In the genomic region with DNA sequence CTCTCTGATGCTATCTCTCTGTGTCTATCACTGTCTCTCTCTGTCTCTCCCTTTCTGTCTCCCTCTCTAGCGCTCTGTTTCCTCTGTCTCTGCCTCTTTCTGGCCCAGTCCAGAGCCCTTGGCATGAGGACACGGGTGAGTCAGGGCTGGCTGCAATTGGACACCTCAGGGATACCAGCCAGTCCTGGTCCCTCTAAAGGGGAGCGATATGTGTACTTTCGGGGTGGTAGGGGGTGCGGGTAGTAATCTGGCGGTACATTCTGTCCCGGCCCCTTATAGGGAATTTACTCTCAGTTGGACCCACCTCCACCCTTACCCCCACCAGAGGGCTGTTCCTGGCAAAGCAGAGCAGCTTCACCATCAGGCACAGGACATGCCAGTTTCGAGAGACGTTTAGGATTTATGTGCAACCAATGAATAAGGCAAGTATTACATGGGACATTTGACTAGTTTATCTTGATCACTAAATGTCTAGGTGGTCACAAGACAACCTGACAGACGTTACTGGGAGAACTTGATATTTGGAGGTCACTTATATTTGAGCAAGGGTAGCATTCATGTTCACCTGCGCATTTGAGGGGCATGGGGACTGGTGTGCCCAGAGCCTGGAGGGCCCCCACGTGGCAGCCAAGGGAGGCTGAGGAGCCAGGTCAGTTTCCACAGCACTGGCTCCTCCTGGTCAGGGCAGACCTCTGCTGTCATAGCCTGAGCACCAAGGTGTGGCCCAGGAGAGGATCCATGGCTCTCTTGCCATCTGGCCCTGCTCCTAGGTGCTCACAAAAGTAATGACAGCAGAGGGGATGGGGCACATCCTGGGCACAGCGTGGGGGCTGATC, we compare ENCODE assay signal across 1 cellular context.
TF ChIP-seq lines count a peak whose summit lies in the region.

No MANE protein-coding gene starts in this region.

TF ChIP-seq in SK-N-SH, 30 proteins besides CTCF, POLR2A, EP300 and RAD21 (continued from another document):
- TF ChIP-seq REST (IDR thresholded peaks at IDR 0.05; ENCODE audit: low read depth, low read length): no peak
- TF ChIP-seq NRF1 (IDR thresholded peaks at IDR 0.05; ENCODE audit: low read depth, low read length): no peak
- no peak for TF ChIP-seq EZH2phosphoT487 (IDR thresholded peaks at IDR 0.05; ENCODE audit: borderline replicate concordance, low read depth)
- no peak for TF ChIP-seq ELF1 (IDR thresholded peaks at IDR 0.05)
